In the genomic region with DNA sequence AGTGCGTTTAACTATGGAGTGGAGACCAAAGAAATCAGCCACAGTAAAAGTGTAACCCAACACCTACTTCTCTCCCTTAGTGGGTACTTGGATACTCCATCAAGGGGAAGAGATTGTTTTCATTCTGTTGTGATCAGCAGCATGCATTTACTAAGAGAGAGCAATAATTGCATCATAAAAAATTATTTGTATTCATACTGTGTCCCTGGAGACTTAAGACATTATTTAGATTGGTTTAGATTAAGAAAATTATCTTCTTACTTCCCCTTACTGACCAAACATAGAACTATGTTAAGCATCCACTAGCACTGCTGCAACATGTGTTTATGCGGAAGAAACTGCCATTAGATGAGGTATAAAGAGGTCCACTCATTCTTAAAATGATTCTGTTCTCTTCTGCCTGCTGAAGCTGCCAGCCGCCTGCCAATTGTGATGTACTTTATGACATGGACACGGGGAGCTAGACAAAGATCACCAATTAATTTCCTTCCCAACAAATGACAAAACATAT, we compare ENCODE assay signal across 15 cellular contexts.
DNase-seq lines count a peak whose midpoint lies in the region; ATAC-seq and TF ChIP-seq lines count a peak whose summit lies in the region.
"Had no signal": no experiment of that assay in that cellular context is flagged by ENCODE, and none has a peak within 500 bp of the region (broad histone marks: within the 10 kb centered on the region; RNA-seq: fewer than 3 reads in every experiment).

No MANE protein-coding gene starts in this region.

- BruUV-seq in A673 (replicated peaks; lab: Mats Ljungman, UMichigan) = no TSS peak

- H3K36me3 ChIP-seq in A673 (ENCODE audit: insufficient read depth, low read length, poor library complexity, severe bottlenecking) = no peaks in the 10 kb centered on the region
- H3K36me3 ChIP-seq in HEK293 (ENCODE audit: control insufficient read depth in 2 of 2, insufficient read depth in 1 of 2, low read length in 2 of 2) = no peaks in the 10 kb centered on the region
- no peaks in the 10 kb centered on the region for H3K36me3 ChIP-seq in vagina

- H3K27me3 ChIP-seq in A673 (replicated peaks; ENCODE audit: insufficient read depth, low read depth, low read length, poor library complexity) (no peaks in the 10 kb centered on the region), vagina (no peaks in the 10 kb centered on the region)

- no peak for TF ChIP-seq POLR2A in vagina (IDR thresholded peaks at IDR 0.05)

- no peak for ATAC-seq in HG03175 (IDR thresholded peaks at IDR 0.05; ENCODE audit: unreplicated experiment)
- ATAC-seq: activated T-cell treated with anti-CD3 and anti-CD28 coated beads, Interleukin-2, amount 50 U/mL, for 4 hours; GM12878 had no signal

- H3K27ac ChIP-seq in A673 (ENCODE audit: low read depth, low read length, poor library complexity, severe bottlenecking) = no peak overlapping the region
- no peak overlapping the region for H3K27ac ChIP-seq in HEK293 (ENCODE audit: extremely low read depth, low read depth, low read length)
- H3K27ac ChIP-seq in vagina = no peak overlapping the region

- intact Hi-C loops in A673 (cut with micrococcal nuclease; ENCODE audit: unreplicated experiment) = no loop called here
- intact Hi-C loops in vagina (cut with DNase I) = no loop called here

- POLR2A ChIA-PET in A673 (lab: Charles Lee; ENCODE audit: low non-redundant PET) (no interaction called here), HEK293 (lab: Yijun Ruan, JAX) (no interaction called here)

- H3K4me1 ChIP-seq in A673 (ENCODE audit: insufficient read depth, low read length, poor library complexity, severe bottlenecking) (no peaks in the 10 kb centered on the region), HEK293 (ENCODE audit: control insufficient read depth, insufficient read depth, low read length) (no peaks in the 10 kb centered on the region), vagina (no peaks in the 10 kb centered on the region)

- H3K9me3 ChIP-seq in A673 (ENCODE audit: low read depth, low read length, poor library complexity, severe bottlenecking) (peaks cover 4% of the 10 kb centered on the region), HEK293 (ENCODE audit: control insufficient read depth, insufficient read depth, low read depth, low read length) (no peaks in the 10 kb centered on the region), vagina (no peaks in the 10 kb centered on the region)

- TF ChIP-seq CTCF in A673 (conservative IDR thresholded peaks at IDR 0.05; ENCODE audit: low read depth, low read length) (no peak), HEK293 (tag by site-specific recombination; IDR thresholded peaks at IDR 0.05) (no peak), vagina (IDR thresholded peaks at IDR 0.05) (no peak), GM10266 (IDR thresholded peaks at IDR 0.05; ENCODE audit: control insufficient read depth, insufficient read depth, low read depth, missing control alignments) (no peak)

- DNase-seq in A673 (ENCODE audit: low spot score) = peak; percentile 30
- peak; percentile 18 for DNase-seq in OCI-M1 (lab: John Stamatoyannopoulos, UW)
- peak; percentile 89 for DNase-seq in fibroblast of peridontal ligament (ENCODE audit: extremely low read depth)
- no peak for DNase-seq in iPS-NIHi7 (ENCODE audit: extremely low spot score)
- no peak for DNase-seq in vagina (ENCODE audit: extremely low spot score in 2 of 2)
- DNase-seq in GM10266 (ENCODE audit: extremely low spot score) = no peak
- DNase-seq: ACHN; activated CD4-positive, alpha-beta T cell treated with anti-CD3 and anti-CD28 coated beads for 4 hours; activated T-cell treated with anti-CD3 and anti-CD28 coated beads, Interleukin-2, amount 50 U/mL, for 4 hours; NCI-H748 treated with DMSO at 0.1 percent for 48 hours; nucleus accumbens had no signal

- CTCF ChIA-PET in A673 (lab: Charles Lee) (no interaction called here), HEK293 (lab: Yijun Ruan, JAX) (no interaction called here)

- H3K4me3 ChIP-seq in A673 (ENCODE audit: low read depth, low read length, poor library complexity, severe bottlenecking) (no peak overlapping the region), HEK293 (ENCODE audit: low read depth, low read length) (no peak overlapping the region), vagina (no peak overlapping the region)
- H3K4me3 ChIP-seq: GM12878, smooth muscle cell had no signal

TF ChIP-seq in HEK293, 187 proteins besides CTCF, POLR2A, EP300 and RAD21:
- TF ChIP-seq, protein P1, sequence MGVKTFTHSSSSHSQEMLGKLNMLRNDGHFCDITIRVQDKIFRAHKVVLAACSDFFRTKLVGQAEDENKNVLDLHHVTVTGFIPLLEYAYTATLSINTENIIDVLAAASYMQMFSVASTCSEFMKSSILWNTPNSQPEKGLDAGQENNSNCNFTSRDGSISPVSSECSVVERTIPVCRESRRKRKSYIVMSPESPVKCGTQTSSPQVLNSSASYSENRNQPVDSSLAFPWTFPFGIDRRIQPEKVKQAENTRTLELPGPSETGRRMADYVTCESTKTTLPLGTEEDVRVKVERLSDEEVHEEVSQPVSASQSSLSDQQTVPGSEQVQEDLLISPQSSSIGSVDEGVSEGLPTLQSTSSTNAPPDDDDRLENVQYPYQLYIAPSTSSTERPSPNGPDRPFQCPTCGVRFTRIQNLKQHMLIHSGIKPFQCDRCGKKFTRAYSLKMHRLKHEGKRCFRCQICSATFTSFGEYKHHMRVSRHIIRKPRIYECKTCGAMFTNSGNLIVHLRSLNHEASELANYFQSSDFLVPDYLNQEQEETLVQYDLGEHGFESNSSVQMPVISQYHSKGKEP (tag by site-specific recombination; IDR thresholded peaks at IDR 0.05) = no peak
- TF ChIP-seq TRIM28 (IDR thresholded peaks at IDR 0.05; ENCODE audit: borderline replicate concordance, low read length) = peak; percentile 54; the same call in 1 of the 2 replicates

Comparison
In these comparisons a context has a peak if more than half of its experiments do, and no peak if none do; other contexts are left out.
1. DNase-seq: peak in A673 (single experiment), OCI-M1 (single experiment) and fibroblast of peridontal ligament (single experiment); none in iPS-NIHi7 (single experiment), vagina (0 of 2) and GM10266 (single experiment).